Comparison of ENCODE assay signal across 8 cellular contexts in genomic region chr5:177478711-177479646, GRCh38. TPM values are rescaled to one million over a fixed set of nuclear protein-coding genes. Genes with fewer than 3 reads are reported as not detected.
DNase-seq lines count a peak whose midpoint lies in the region; ATAC-seq and TF ChIP-seq lines count a peak whose summit lies in the region.

No MANE protein-coding gene starts in this region.

- ATAC-seq in GM18861 (IDR thresholded peaks at IDR 0.05; ENCODE audit: unreplicated experiment), result no peak
- no peak for ATAC-seq in HG03135 (IDR thresholded peaks at IDR 0.05; ENCODE audit: unreplicated experiment)

- H3K4me2 ChIP-seq in trophoblast cell (ENCODE audit: low read length), result no peak overlapping the region

- no peak overlapping the region for H3K14ac ChIP-seq in trophoblast cell (ENCODE audit: low read length)

- H2BK12ac ChIP-seq in trophoblast cell (ENCODE audit: low read length), result peak overlapping the region; percentile 41

- peaks cover 2% of the 10 kb centered on the region for H3K9me3 ChIP-seq in trophoblast cell (ENCODE audit: insufficient read depth, low read depth, low read length)

- TF ChIP-seq CTCF in VCaP (conservative IDR thresholded peaks at IDR 0.05) (no peak), fibroblast of pulmonary artery (IDR thresholded peaks at IDR 0.05; ENCODE audit: low read length, missing control alignments) (no peak)

- no peak overlapping the region for H3K23ac ChIP-seq in trophoblast cell (ENCODE audit: low read length)

- peaks cover 52% of the 10 kb centered on the region for H3K4me1 Mint-ChIP-seq in activated T-cell treated with anti-CD3 and anti-CD28 coated beads, Interleukin-2, amount 50 U/mL, for 24 hours (ENCODE audit: low read depth)

- H2AK5ac ChIP-seq in trophoblast cell (ENCODE audit: low read length), result no peak overlapping the region

- H3K27me3 Mint-ChIP-seq in activated T-cell treated with anti-CD3 and anti-CD28 coated beads, Interleukin-2, amount 50 U/mL, for 24 hours, result peaks cover 3% of the 10 kb centered on the region

- peaks cover 0 to 4% of the 10 kb centered on the region in 2 experiments for H3K4me1 ChIP-seq in trophoblast cell (ENCODE audit: control insufficient read depth in 1 of 2, insufficient read depth in 2 of 2, low read length in 2 of 2)

- H3K27me3 ChIP-seq in trophoblast cell (ENCODE audit: insufficient read depth, low read length), result no peaks in the 10 kb centered on the region

- H3K4ac ChIP-seq in trophoblast cell (ENCODE audit: low read depth, low read length), result no peak overlapping the region

- no peak overlapping the region for H4K12ac ChIP-seq in trophoblast cell (ENCODE audit: low read depth, low read length)

- H3K27ac Mint-ChIP-seq in activated T-cell treated with anti-CD3 and anti-CD28 coated beads, Interleukin-2, amount 50 U/mL, for 24 hours, result peak overlapping the region; percentile 96

- H2BK120ac ChIP-seq in trophoblast cell (ENCODE audit: insufficient read depth, low read length, poor library complexity), result no peak overlapping the region

- H3K4me3 Mint-ChIP-seq in activated T-cell treated with anti-CD3 and anti-CD28 coated beads, Interleukin-2, amount 50 U/mL, for 24 hours, result peak overlapping the region; percentile 26

- H2AFZ ChIP-seq in trophoblast cell (ENCODE audit: insufficient read depth, low read length, poor library complexity), result no peak overlapping the region

- no peak overlapping the region for H3K9ac ChIP-seq in trophoblast cell (ENCODE audit: low read length)

- H2BK5ac ChIP-seq in trophoblast cell (ENCODE audit: low read depth, low read length, poor library complexity), result no peak overlapping the region

- H4K91ac ChIP-seq in trophoblast cell (ENCODE audit: low read depth, low read length), result no peak overlapping the region

- H3K9me3 Mint-ChIP-seq in activated T-cell treated with anti-CD3 and anti-CD28 coated beads, Interleukin-2, amount 50 U/mL, for 24 hours, result no peaks in the 10 kb centered on the region

- no peak overlapping the region for H3K18ac ChIP-seq in trophoblast cell (ENCODE audit: low read length)

- H3K27ac ChIP-seq in VCaP (peak overlapping the region; percentile 32; the same call in 1 of the 2 replicates), trophoblast cell (ENCODE audit: low read depth, low read length) (no peak overlapping the region)

- H3K36me3 Mint-ChIP-seq in activated T-cell treated with anti-CD3 and anti-CD28 coated beads, Interleukin-2, amount 50 U/mL, for 24 hours (ENCODE audit: low read depth), result peaks cover 9% of the 10 kb centered on the region

- no CpG with 5 or more reads among the region's 18 CpGs for WGBS in trophoblast cell (ENCODE audit: extremely low coverage, insufficient coverage, insufficient read length)

- H3K4me3 ChIP-seq in fibroblast of pulmonary artery (replicated peaks; ENCODE audit: low read depth, low read length) (no peak overlapping the region), trophoblast cell (ENCODE audit: low read depth, low read length) (no peak overlapping the region)

- DNase-seq in activated T-cell treated with anti-CD3 and anti-CD28 coated beads, Interleukin-2, amount 50 U/mL, for 24 hours, result peak; percentile 63
- DNase-seq in activated T-cell treated with anti-CD3 and anti-CD28 coated beads for 4 hours (no peak), fibroblast of pulmonary artery (ENCODE audit: low read depth) (peak; percentile 81), trophoblast cell (peak; percentile 41 to 73)
- no peak for DNase-seq in effector CD8-positive, alpha-beta T cell (lab: John Stamatoyannopoulos, UW)

- H3K79me1 ChIP-seq in trophoblast cell (ENCODE audit: low read length), result no peaks in the 10 kb centered on the region

- no peaks in the 10 kb centered on the region for H3K79me2 ChIP-seq in trophoblast cell (ENCODE audit: control insufficient read depth, insufficient read depth, low read length, poor library complexity)

- peaks cover 21 to 30% of the 10 kb centered on the region in 2 experiments for H3K36me3 ChIP-seq in trophoblast cell (ENCODE audit: control insufficient read depth in 1 of 2, insufficient read depth in 2 of 2, low read length in 2 of 2)

- H4K8ac ChIP-seq in trophoblast cell (ENCODE audit: low read depth, low read length), result no peak overlapping the region

RNA-seq across cellular contexts. Expression of gene DBN1, which starts 5.5 kb away (rescaled TPM):
- polyA plus RNA-seq in trophoblast cell (2013), result 206 and 211 TPM in 2 replicates

RNA-seq across cellular contexts. Expression of gene PDLIM7, which starts 18.4 kb away (rescaled TPM):
- polyA plus RNA-seq in trophoblast cell (2013), result 220 and 227 TPM in 2 replicates

RNA-seq across cellular contexts. Expression of gene DOK3, which starts 30.6 kb away (rescaled TPM):
- 2.4 and 2.5 TPM in 2 replicates for polyA plus RNA-seq in trophoblast cell (2013)

RNA-seq across cellular contexts. Expression of gene PRR7, which starts 32.4 kb away (rescaled TPM):
- polyA plus RNA-seq in trophoblast cell (2013), result 1.7 and 1.9 TPM in 2 replicates

RNA-seq across cellular contexts. Expression of gene DDX41, which starts 37.8 kb away (rescaled TPM):
- 56.2 and 62.3 TPM in 2 replicates for polyA plus RNA-seq in trophoblast cell (2013)

Comparison
In these comparisons a context has a peak if more than half of its experiments do, and no peak if none do; other contexts are left out.
1. DNase-seq: peak in activated T-cell treated with anti-CD3 and anti-CD28 coated beads, Interleukin-2, amount 50 U/mL, for 24 hours (single experiment), fibroblast of pulmonary artery (single experiment) and trophoblast cell (2 of 2); none in activated T-cell treated with anti-CD3 and anti-CD28 coated beads for 4 hours (single experiment) and effector CD8-positive, alpha-beta T cell (single experiment).